ENCODE assay signal across 1 cellular context in genomic region chr9:137479315-137479861, GRCh38.
TF ChIP-seq lines count a peak whose summit lies in the region.

No MANE protein-coding gene starts in this region.

TF ChIP-seq in IMR-90, 13 proteins besides CTCF, POLR2A, EP300 and RAD21 (continued from another document):
- TF ChIP-seq ELK1 (IDR thresholded peaks at IDR 0.05; ENCODE audit: borderline replicate concordance, low read depth, low read length) (no peak), MAZ (IDR thresholded peaks at IDR 0.05; ENCODE audit: borderline replicate concordance, low read depth, low read length) (no peak), FOS (IDR thresholded peaks at IDR 0.05; ENCODE audit: low read depth, low read length) (no peak), CHD1 (IDR thresholded peaks at IDR 0.05; ENCODE audit: low read depth, low read length) (no peak), USF2 (IDR thresholded peaks at IDR 0.05; ENCODE audit: low read depth, low read length) (no peak), MXI1 (IDR thresholded peaks at IDR 0.05; ENCODE audit: borderline replicate concordance, low read depth, low read length) (no peak)
